Comparison of ENCODE assay signal across 29 cellular contexts in the genomic region with DNA sequence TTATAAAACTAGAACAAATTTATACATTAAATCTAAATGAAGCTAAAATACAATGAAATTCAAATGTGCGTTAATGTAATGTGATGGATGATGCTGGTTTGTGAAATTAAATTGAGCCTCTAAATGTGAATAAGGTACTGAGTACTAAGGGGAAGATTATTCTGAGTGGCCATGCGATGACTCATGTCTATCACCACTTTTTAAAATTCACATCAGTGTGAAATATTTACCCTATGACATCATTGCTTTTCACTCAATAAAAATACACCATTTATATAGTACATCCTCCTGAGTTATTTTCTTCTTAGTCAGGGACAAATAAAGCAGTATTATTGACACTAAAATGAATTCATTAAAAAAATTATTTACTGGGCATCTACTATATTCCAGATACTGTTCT.
DNase-seq lines count a peak whose midpoint lies in the region; ATAC-seq, FAIRE-seq and TF ChIP-seq lines count a peak whose summit lies in the region.
"Had no signal": no experiment of that assay in that cellular context is flagged by ENCODE, and none has a peak within 500 bp of the region (broad histone marks: within the 10 kb centered on the region; RNA-seq: fewer than 3 reads in every experiment).

No MANE protein-coding gene starts in this region.

- H3K9ac ChIP-seq in K562 (ENCODE audit: insufficient read depth in 1 of 2, low read depth in 2 of 2, low read length in 2 of 2) = no peak overlapping the region
- H3K9ac ChIP-seq: SK-N-SH had no signal

- H3K36me3 ChIP-seq in K562 (ENCODE audit: control insufficient read depth, insufficient read depth, low read length) (no peaks in the 10 kb centered on the region), BE2C (no peaks in the 10 kb centered on the region)
- H3K36me3 ChIP-seq: esophagus muscularis mucosa, neutrophil, spleen, tibial nerve had no signal

- intact Hi-C loops in K562 (cut with micrococcal nuclease) = no loop called here

- in situ Hi-C loops in K562 (cut with MboI) = no loop called here

- no peak overlapping the region for H2AFZ ChIP-seq in K562 (ENCODE audit: low read depth, low read length)

- 0% methylated on average over 2 of the region's 2 CpGs for WGBS in K562 (ENCODE audit: insufficient coverage, low coverage, missing lambda C conversion rate)

- H3K4me2 ChIP-seq in K562 (ENCODE audit: insufficient read depth, low read length) = no peak overlapping the region
- H3K4me2 ChIP-seq: SK-N-SH had no signal

- FAIRE-seq in K562 (lab: Jason Lieb, UNC) = no peak
- FAIRE-seq: D721Med had no signal

- no peaks in the 10 kb centered on the region for H3K79me2 ChIP-seq in K562 (ENCODE audit: control insufficient read depth, insufficient read depth, low read length)

- POLR2A ChIA-PET in K562 (lab: Yijun Ruan, JAX) = no interaction called here

- TF ChIP-seq EP300 in K562 (IDR thresholded peaks at IDR 0.05; ENCODE audit: low read length) = no peak

- CTCF ChIA-PET in K562 (lab: Yijun Ruan, JAX; ENCODE audit: low intra/inter-chr PET ratio) = no interaction called here

- ATAC-seq in K562 (no peak), GM18519 (IDR thresholded peaks at IDR 0.05; ENCODE audit: low FRiP score, unreplicated experiment) (no peak), GM21360 (IDR thresholded peaks at IDR 0.05; ENCODE audit: unreplicated experiment) (no peak)
- ATAC-seq: activated naive CD8-positive, alpha-beta T cell treated with anti-CD3 and anti-CD28 coated beads, Interleukin-2, amount 50 U/mL, for 24 hours; HCT116; naive thymus-derived CD4-positive, alpha-beta T cell; right cardiac atrium had no signal

- peak; percentile 21 for DNase-seq in DMS 273 (lab: John Stamatoyannopoulos, UW; ENCODE audit: unreplicated experiment)
- no peak for DNase-seq in DMS 273 treated with DMSO at 0.1 percent for 48 hours (lab: John Stamatoyannopoulos, UW)
- peak; percentile 81 for DNase-seq in NCI-H460 (ENCODE audit: extremely low read depth, low read depth)
- no peak for DNase-seq in K562 (ENCODE audit: extremely low read depth in 1 of 4, low spot score in 3 of 4)
- no peak for DNase-seq in BE2C
- DNase-seq in NCI-H774 (lab: John Stamatoyannopoulos, UW) = no peak
- DNase-seq: activated CD4-positive, CD25-positive, alpha-beta regulatory T cell; activated naive CD4-positive, alpha-beta T cell; activated naive CD8-positive, alpha-beta T cell treated with anti-CD3 and anti-CD28 coated beads, Interleukin-2, amount 50 U/mL, for 24 hours; CD4-positive, CD25-positive, alpha-beta regulatory T cell; central memory CD4-positive, alpha-beta T cell; endodermal cell; foreskin melanocyte; IMR-90; naive thymus-derived CD4-positive, alpha-beta T cell; NCI-H446 treated with DMSO at 0.1 percent for 48 hours; posterior cingulate gyrus; right cardiac atrium; SK-N-SH; spleen; stimulated activated CD4-positive, alpha-beta T cell treated with anti-CD3 and anti-CD28 coated beads, Interleukin-4, amount 100 ng/mL, for 24 hours had no signal

- no peaks in the 10 kb centered on the region for H3K9me1 ChIP-seq in K562 (ENCODE audit: control insufficient read depth, insufficient read depth, low read length)

- TF ChIP-seq POLR2A in K562 (conservative IDR thresholded peaks at IDR 0.05) = no peak

- TF ChIP-seq RAD21 in K562 (CRISPR knock-in tag; conservative IDR thresholded peaks at IDR 0.05 in 1 of 2, IDR thresholded peaks at IDR 0.05 in 1 of 2) = no peak

- H3K9me3 ChIP-seq in K562 (replicated peaks; ENCODE audit: control insufficient read depth, insufficient read depth, low read depth, low read length) = no peaks in the 10 kb centered on the region
- H3K9me3 ChIP-seq in BE2C = no peaks in the 10 kb centered on the region
- H3K9me3 ChIP-seq: esophagus muscularis mucosa, neutrophil, SK-N-SH, spleen, tibial nerve had no signal

- no peak overlapping the region for H3K27ac ChIP-seq in K562 (ENCODE audit: extremely low read depth, low read depth, low read length)
- H3K27ac ChIP-seq: 22Rv1, esophagus muscularis mucosa, neutrophil, spleen, tibial nerve had no signal

- H3K27me3 ChIP-seq in K562 (ENCODE audit: control insufficient read depth in 2 of 2, insufficient read depth in 2 of 2, low read length in 2 of 2) (no peaks in the 10 kb centered on the region), BE2C (no peaks in the 10 kb centered on the region)
- H3K27me3 ChIP-seq: esophagus muscularis mucosa, neutrophil, tibial nerve had no signal

- H3K4me1 ChIP-seq in K562 (replicated peaks in 1 of 2; ENCODE audit: control insufficient read depth in 2 of 2, insufficient read depth in 2 of 2, low read length in 2 of 2) = no peaks in the 10 kb centered on the region
- no peaks in the 10 kb centered on the region for H3K4me1 ChIP-seq in BE2C
- H3K4me1 ChIP-seq: esophagus muscularis mucosa, spleen, tibial nerve had no signal

- TF ChIP-seq CTCF in K562 (IDR thresholded peaks at IDR 0.05 in 2 of 3, conservative IDR thresholded peaks at IDR 0.05 in 1 of 3; ENCODE audit: insufficient read depth in 2 of 3, low read depth in 1 of 3, low read length in 3 of 3) (no peak), BE2C (IDR thresholded peaks at IDR 0.05; ENCODE audit: low read depth, low read length) (no peak)

- BruUV-seq in K562 (replicated peaks; lab: Mats Ljungman, UMichigan) = no TSS peak

- H3K4me3 ChIP-seq in K562 (no peak overlapping the region), BE2C (ENCODE audit: low read depth, low read length) (no peak overlapping the region)
- H3K4me3 ChIP-seq: esophagus muscularis mucosa, spleen, tibial nerve had no signal

- H4K20me1 ChIP-seq in K562 (replicated peaks; ENCODE audit: control insufficient read depth, insufficient read depth, low read length) = no peaks in the 10 kb centered on the region

TF ChIP-seq in K562, 482 proteins besides CTCF, POLR2A, EP300 and RAD21:
- TF ChIP-seq ZNF644 (tag; IDR thresholded peaks at IDR 0.05; ENCODE audit: low read depth) = no peak
- TF ChIP-seq, protein P1, sequence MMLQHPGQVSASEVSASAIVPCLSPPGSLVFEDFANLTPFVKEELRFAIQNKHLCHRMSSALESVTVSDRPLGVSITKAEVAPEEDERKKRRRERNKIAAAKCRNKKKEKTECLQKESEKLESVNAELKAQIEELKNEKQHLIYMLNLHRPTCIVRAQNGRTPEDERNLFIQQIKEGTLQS (IDR thresholded peaks at IDR 0.05) = peak; percentile 60; the same call in 1 of the 2 replicates
- TF ChIP-seq, protein P1 (CRISPR knock-in tag; conservative IDR thresholded peaks at IDR 0.05) = no peak
- peak; percentile 24; the same call in 1 of the 2 replicates for TF ChIP-seq ATF7 (IDR thresholded peaks at IDR 0.05)

Comparison
In these comparisons a context has a peak if more than half of its experiments do, and no peak if none do; other contexts are left out.
1. DNase-seq: peak in DMS 273 (single experiment) and NCI-H460 (single experiment); none in DMS 273 treated with DMSO at 0.1 percent for 48 hours (single experiment), K562 (0 of 4), BE2C (single experiment) and NCI-H774 (single experiment).